In the genomic region with DNA sequence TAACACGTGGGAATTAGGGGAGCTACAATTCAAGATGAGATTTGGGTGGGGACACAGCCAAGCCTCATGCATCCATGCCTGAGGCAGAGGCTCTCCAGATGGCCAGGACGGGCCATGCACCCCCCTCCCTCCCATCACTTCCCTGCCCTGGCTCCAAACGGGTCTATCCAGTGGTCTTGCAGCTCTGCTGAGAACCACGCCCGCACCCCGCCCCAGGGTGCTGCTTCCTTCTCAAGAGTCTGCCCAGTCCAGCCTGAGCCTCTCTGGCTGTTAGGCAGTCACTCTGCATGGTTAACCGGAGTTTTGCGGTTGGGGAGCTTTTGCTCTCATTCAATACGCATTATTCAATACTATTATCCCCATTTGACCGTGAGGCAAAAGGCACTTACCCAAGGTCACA, we compare ENCODE assay signal across 3 cellular contexts.
TF ChIP-seq lines count a peak whose summit lies in the region.

No MANE protein-coding gene starts in this region.

TF ChIP-seq in SK-N-SH, 30 proteins besides CTCF, POLR2A, EP300 and RAD21:
- TF ChIP-seq, protein P1, sequence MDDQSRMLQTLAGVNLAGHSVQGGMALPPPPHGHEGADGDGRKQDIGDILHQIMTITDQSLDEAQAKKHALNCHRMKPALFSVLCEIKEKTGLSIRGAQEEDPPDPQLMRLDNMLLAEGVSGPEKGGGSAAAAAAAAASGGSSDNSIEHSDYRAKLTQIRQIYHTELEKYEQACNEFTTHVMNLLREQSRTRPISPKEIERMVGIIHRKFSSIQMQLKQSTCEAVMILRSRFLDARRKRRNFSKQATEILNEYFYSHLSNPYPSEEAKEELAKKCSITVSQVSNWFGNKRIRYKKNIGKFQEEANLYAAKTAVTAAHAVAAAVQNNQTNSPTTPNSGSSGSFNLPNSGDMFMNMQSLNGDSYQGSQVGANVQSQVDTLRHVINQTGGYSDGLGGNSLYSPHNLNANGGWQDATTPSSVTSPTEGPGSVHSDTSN (IDR thresholded peaks at IDR 0.05): no peak
- TF ChIP-seq, protein P2, sequence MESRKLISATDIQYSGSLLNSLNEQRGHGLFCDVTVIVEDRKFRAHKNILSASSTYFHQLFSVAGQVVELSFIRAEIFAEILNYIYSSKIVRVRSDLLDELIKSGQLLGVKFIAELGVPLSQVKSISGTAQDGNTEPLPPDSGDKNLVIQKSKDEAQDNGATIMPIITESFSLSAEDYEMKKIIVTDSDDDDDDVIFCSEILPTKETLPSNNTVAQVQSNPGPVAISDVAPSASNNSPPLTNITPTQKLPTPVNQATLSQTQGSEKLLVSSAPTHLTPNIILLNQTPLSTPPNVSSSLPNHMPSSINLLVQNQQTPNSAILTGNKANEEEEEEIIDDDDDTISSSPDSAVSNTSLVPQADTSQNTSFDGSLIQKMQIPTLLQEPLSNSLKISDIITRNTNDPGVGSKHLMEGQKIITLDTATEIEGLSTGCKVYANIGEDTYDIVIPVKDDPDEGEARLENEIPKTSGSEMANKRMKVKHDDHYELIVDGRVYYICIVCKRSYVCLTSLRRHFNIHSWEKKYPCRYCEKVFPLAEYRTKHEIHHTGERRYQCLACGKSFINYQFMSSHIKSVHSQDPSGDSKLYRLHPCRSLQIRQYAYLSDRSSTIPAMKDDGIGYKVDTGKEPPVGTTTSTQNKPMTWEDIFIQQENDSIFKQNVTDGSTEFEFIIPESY (IDR thresholded peaks at IDR 0.05; ENCODE audit: borderline replicate concordance, low read depth): no peak
- TF ChIP-seq, protein P3, sequence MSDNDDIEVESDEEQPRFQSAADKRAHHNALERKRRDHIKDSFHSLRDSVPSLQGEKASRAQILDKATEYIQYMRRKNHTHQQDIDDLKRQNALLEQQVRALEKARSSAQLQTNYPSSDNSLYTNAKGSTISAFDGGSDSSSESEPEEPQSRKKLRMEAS (IDR thresholded peaks at IDR 0.05; ENCODE audit: low read depth): no peak
- TF ChIP-seq FOXJ3 (CRISPR knock-in tag; IDR thresholded peaks at IDR 0.05): no peak
- TF ChIP-seq, protein P4, sequence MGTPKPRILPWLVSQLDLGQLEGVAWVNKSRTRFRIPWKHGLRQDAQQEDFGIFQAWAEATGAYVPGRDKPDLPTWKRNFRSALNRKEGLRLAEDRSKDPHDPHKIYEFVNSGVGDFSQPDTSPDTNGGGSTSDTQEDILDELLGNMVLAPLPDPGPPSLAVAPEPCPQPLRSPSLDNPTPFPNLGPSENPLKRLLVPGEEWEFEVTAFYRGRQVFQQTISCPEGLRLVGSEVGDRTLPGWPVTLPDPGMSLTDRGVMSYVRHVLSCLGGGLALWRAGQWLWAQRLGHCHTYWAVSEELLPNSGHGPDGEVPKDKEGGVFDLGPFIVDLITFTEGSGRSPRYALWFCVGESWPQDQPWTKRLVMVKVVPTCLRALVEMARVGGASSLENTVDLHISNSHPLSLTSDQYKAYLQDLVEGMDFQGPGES (IDR thresholded peaks at IDR 0.05; ENCODE audit: low read depth, low read length): no peak
- TF ChIP-seq JUND (IDR thresholded peaks at IDR 0.05): no peak
- no peak for TF ChIP-seq CHD2 (IDR thresholded peaks at IDR 0.05; ENCODE audit: low read length, partially characterized antibody)
- TF ChIP-seq MXI1 (IDR thresholded peaks at IDR 0.05; ENCODE audit: low read depth, low read length): no peak
- TF ChIP-seq TAF1 (IDR thresholded peaks at IDR 0.05; ENCODE audit: borderline replicate concordance, low read depth, low read length): no peak
- TF ChIP-seq, protein P5, sequence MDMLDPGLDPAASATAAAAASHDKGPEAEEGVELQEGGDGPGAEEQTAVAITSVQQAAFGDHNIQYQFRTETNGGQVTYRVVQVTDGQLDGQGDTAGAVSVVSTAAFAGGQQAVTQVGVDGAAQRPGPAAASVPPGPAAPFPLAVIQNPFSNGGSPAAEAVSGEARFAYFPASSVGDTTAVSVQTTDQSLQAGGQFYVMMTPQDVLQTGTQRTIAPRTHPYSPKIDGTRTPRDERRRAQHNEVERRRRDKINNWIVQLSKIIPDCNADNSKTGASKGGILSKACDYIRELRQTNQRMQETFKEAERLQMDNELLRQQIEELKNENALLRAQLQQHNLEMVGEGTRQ (IDR thresholded peaks at IDR 0.05; ENCODE audit: borderline replicate concordance, low read depth, low read length): no peak
- no peak for TF ChIP-seq NRF1 (IDR thresholded peaks at IDR 0.05; ENCODE audit: low read depth, low read length)
- no peak for TF ChIP-seq YY1 (IDR thresholded peaks at IDR 0.05; ENCODE audit: low read depth)
- TF ChIP-seq SMC3 (IDR thresholded peaks at IDR 0.05; ENCODE audit: low read depth, low read length): no peak
TF ChIP-seq in SK-N-SH: peak in this region for 0.

TF ChIP-seq in SK-N-SH treated with all-trans-retinoic acid at 6 μM for 48 hours, 23 proteins besides CTCF, POLR2A, EP300 and RAD21:
- no peak for TF ChIP-seq ISL1 (CRISPR knock-in tag; IDR thresholded peaks at IDR 0.05)
- TF ChIP-seq ESRRG (CRISPR knock-in tag; IDR thresholded peaks at IDR 0.05): no peak
- TF ChIP-seq ARNTL (CRISPR knock-in tag; IDR thresholded peaks at IDR 0.05; ENCODE audit: borderline replicate concordance, low read depth): no peak
- no peak for TF ChIP-seq SNAI2 (CRISPR knock-in tag; IDR thresholded peaks at IDR 0.05)
- TF ChIP-seq ZC3H10 (CRISPR knock-in tag; IDR thresholded peaks at IDR 0.05): no peak
- no peak for TF ChIP-seq ZFP30 (CRISPR knock-in tag; IDR thresholded peaks at IDR 0.05)
- TF ChIP-seq PPARA (CRISPR knock-in tag; IDR thresholded peaks at IDR 0.05; ENCODE audit: borderline replicate concordance): no peak
- no peak for TF ChIP-seq ZNF8 (CRISPR knock-in tag; IDR thresholded peaks at IDR 0.05)
- TF ChIP-seq RARB (CRISPR knock-in tag; IDR thresholded peaks at IDR 0.05): no peak
- no peak for TF ChIP-seq ZNF70 (CRISPR knock-in tag; IDR thresholded peaks at IDR 0.05)
- TF ChIP-seq ZFP3 (CRISPR knock-in tag; IDR thresholded peaks at IDR 0.05): no peak
- no peak for TF ChIP-seq TCF4 (CRISPR knock-in tag; IDR thresholded peaks at IDR 0.05; ENCODE audit: borderline replicate concordance)
- no peak for TF ChIP-seq CSDC2 (CRISPR knock-in tag; IDR thresholded peaks at IDR 0.05)

TF ChIP-seq in H1, 55 proteins besides CTCF, POLR2A, EP300 and RAD21:
- TF ChIP-seq CBX8 (IDR thresholded peaks at IDR 0.05; ENCODE audit: borderline replicate concordance, low read depth, low read length): no peak
- TF ChIP-seq SRF (IDR thresholded peaks at IDR 0.05; ENCODE audit: low read depth, low read length): no peak
- no peak for TF ChIP-seq BACH1 (IDR thresholded peaks at IDR 0.05; ENCODE audit: low read length)
- TF ChIP-seq TAF1 (IDR thresholded peaks at IDR 0.05; ENCODE audit: low read depth, low read length): no peak
- no peak for TF ChIP-seq POLR2AphosphoS5 (IDR thresholded peaks at IDR 0.05; ENCODE audit: low read depth, low read length)
- no peak for TF ChIP-seq SIRT6 (IDR thresholded peaks at IDR 0.05; ENCODE audit: low read length)
- TF ChIP-seq NANOG (IDR thresholded peaks at IDR 0.05; ENCODE audit: insufficient read depth, low read depth, low read length, poor library complexity, severe bottlenecking): no peak
- TF ChIP-seq SP4 (IDR thresholded peaks at IDR 0.05; ENCODE audit: low read length): no peak
- TF ChIP-seq ZNF274 (IDR thresholded peaks at IDR 0.05; ENCODE audit: borderline replicate concordance, extremely low read depth, low read length): no peak
- no peak for TF ChIP-seq TEAD4 (IDR thresholded peaks at IDR 0.05; ENCODE audit: low read depth, low read length)
- no peak for TF ChIP-seq KDM1A (IDR thresholded peaks at IDR 0.05; ENCODE audit: borderline replicate concordance, low read length)
- TF ChIP-seq, protein P6, sequence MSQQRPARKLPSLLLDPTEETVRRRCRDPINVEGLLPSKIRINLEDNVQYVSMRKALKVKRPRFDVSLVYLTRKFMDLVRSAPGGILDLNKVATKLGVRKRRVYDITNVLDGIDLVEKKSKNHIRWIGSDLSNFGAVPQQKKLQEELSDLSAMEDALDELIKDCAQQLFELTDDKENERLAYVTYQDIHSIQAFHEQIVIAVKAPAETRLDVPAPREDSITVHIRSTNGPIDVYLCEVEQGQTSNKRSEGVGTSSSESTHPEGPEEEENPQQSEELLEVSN (IDR thresholded peaks at IDR 0.05): no peak
- no peak for TF ChIP-seq PHF8 (conservative IDR thresholded peaks at IDR 0.05; ENCODE audit: low read depth, low read length)
- TF ChIP-seq TAF7 (optimal IDR thresholded peaks at IDR 0.05; ENCODE audit: borderline replicate concordance, low read depth, low read length): no peak
- no peak for TF ChIP-seq HDAC6 (IDR thresholded peaks at IDR 0.05; ENCODE audit: low read depth, low read length)
- no peak for TF ChIP-seq RNF2 (IDR thresholded peaks at IDR 0.05; ENCODE audit: borderline replicate concordance, low read depth, low read length, missing control alignments, poor library complexity, severe bottlenecking)
- TF ChIP-seq YY1 (IDR thresholded peaks at IDR 0.05; ENCODE audit: low read depth, low read length): no peak
- TF ChIP-seq BCL11A (IDR thresholded peaks at IDR 0.05; ENCODE audit: low read depth in 2 of 2, low read length in 2 of 2): no peak
- no peak for TF ChIP-seq SP1 (IDR thresholded peaks at IDR 0.05; ENCODE audit: low read depth, low read length)
